ENCODE assay signal across 16 cellular contexts in the genomic region with DNA sequence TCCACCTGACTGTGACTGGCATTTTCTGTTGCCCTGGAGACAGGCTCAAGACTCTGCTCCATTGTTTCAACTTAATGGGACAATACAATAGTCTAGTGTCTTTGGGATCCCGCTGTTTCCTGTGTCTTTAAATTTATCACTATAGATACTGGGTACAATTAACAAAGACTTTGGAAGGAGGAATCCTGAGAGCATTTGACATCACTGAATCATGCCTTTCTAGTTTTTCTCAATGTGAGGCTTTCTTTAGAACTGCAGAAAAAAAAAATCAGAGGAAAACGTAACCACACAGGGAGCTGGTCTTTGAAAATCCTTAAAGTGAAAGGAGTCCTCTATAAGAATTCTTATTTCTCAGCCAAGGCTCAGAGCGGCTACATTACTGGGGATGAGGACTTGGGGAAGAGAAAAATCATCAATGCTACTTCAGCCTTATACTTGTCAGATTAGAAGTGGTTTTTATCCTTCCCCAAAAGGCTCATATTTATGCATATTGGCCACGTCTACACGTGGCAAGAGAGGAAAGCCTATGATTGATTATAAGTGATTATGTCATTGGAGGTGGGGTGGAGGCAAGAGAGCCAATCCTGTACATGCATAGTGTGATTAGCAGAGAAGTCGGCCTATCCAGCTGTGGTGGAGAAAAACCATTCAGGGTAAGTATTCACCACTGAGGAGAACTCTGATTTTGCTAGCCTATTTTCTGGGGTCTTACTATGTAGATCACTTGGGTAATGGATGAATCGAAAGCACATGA. TPM values are rescaled to one million over a fixed set of nuclear protein-coding genes. Genes with fewer than 3 reads are reported as not detected.
DNase-seq lines count a peak whose midpoint lies in the region; TF ChIP-seq lines count a peak whose summit lies in the region.
"Had no signal": no experiment of that assay in that cellular context is flagged by ENCODE, and none has a peak within 500 bp of the region (broad histone marks: within the 10 kb centered on the region; RNA-seq: fewer than 3 reads in every experiment).

No MANE protein-coding gene starts in this region.

- TF ChIP-seq CTCF in cardiac fibroblast (IDR thresholded peaks at IDR 0.05; ENCODE audit: low read depth, low read length) = no peak

- DNase-seq in Jurkat, Clone E6-1 (ENCODE audit: low read depth, low spot score) = peak; percentile 27
- peak; percentile 15 to 19 for DNase-seq in cardiac fibroblast (ENCODE audit: low read depth in 2 of 2)
- peak; percentile 50 for DNase-seq in iPS-NIHi11 (ENCODE audit: low spot score)
- DNase-seq in substantia nigra (lab: John Stamatoyannopoulos, UW) = peak in 18 of 49 donors; percentile 6 to 69 (median 20)
- DNase-seq in G401 (ENCODE audit: low spot score) = no peak
- no peak for DNase-seq in HuH-7.5 (ENCODE audit: low spot score)
- no peak for DNase-seq in Kasumi-1 (lab: John Stamatoyannopoulos, UW)
- DNase-seq: activated naive CD8-positive, alpha-beta T cell treated with anti-CD3 and anti-CD28 coated beads, Interleukin-2, amount 50 U/mL, for 24 hours; CD4-positive, CD25-positive, alpha-beta regulatory T cell; cortex of kidney; left cardiac atrium; NCI-H2171; OCI-M1 had no signal

- in situ Hi-C loops in G401 (cut with HindIII; ENCODE audit: low sequenced_read_pairs) = no loop called here

- no peak overlapping the region for H3K4me3 ChIP-seq in Jurkat, Clone E6-1 (ENCODE audit: low read length)
- no peak overlapping the region for H3K4me3 ChIP-seq in cardiac fibroblast (replicated peaks in 1 of 2; ENCODE audit: low read depth in 2 of 2, low read length in 2 of 2)
- H3K4me3 ChIP-seq: MG63, skin epidermis had no signal

- H3K27ac ChIP-seq in substantia nigra (ENCODE audit: low read depth, low read length, poor library complexity, severe bottlenecking) = peak overlapping the region; percentile 89
- H3K27ac ChIP-seq: HL-60 had no signal

RNA-seq across cellular contexts. Expression of a gene that starts 34.4 kb away (rescaled TPM):
- 5.4 TPM for polyA plus RNA-seq in Jurkat, Clone E6-1 (2012; ENCODE audit: insufficient read depth, insufficient read length)
- total RNA-seq in G401 (2014; rRNA removed; shearing (Covaris generic)) = 5.2 and 10.5 TPM in 2 replicates

Comparison
In these comparisons a context has a peak if more than half of its experiments do, and no peak if none do; other contexts are left out.
1. DNase-seq: peak in Jurkat, Clone E6-1 (single experiment), cardiac fibroblast (2 of 2) and iPS-NIHi11 (single experiment); none in G401 (single experiment), HuH-7.5 (single experiment) and Kasumi-1 (0 of 2).